In the genomic region with DNA sequence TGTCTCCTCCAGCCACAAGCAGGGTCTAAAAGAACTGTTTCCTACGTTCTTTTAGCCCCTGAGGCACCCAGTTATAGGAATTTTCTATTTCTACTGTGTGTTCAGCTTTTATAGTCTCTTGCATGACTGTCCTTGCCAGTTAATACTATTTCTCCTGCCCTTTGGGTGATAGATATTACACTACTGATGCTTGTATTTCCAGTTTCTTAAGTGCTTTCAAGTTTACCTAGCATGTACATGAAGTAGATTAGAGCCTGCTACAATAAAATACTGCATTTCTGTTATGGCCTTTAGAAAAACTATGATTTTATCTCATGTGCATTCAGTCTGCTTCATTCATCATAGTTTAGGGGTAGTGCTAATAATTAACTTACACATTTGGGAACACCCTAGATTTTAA, we compare ENCODE assay signal across 2 cellular contexts.
TF ChIP-seq lines count a peak whose summit lies in the region.

No MANE protein-coding gene starts in this region.

TF ChIP-seq in IMR-90, 13 proteins besides CTCF, POLR2A, EP300 and RAD21:
- no peak for TF ChIP-seq MXI1 (IDR thresholded peaks at IDR 0.05; ENCODE audit: borderline replicate concordance, low read depth, low read length)

TF ChIP-seq in GM12878, 131 proteins besides CTCF, POLR2A, EP300 and RAD21:
- TF ChIP-seq MEF2A (IDR thresholded peaks at IDR 0.05; ENCODE audit: insufficient read depth, low read depth, low read length) = no peak
- no peak for TF ChIP-seq WRNIP1 (IDR thresholded peaks at IDR 0.05; ENCODE audit: borderline replicate concordance, low read depth, low read length)
- TF ChIP-seq RAD51 (IDR thresholded peaks at IDR 0.05) = no peak
- no peak for TF ChIP-seq IKZF2 (IDR thresholded peaks at IDR 0.05)
- no peak for TF ChIP-seq CHD4 (IDR thresholded peaks at IDR 0.05)
- TF ChIP-seq, protein P1, sequence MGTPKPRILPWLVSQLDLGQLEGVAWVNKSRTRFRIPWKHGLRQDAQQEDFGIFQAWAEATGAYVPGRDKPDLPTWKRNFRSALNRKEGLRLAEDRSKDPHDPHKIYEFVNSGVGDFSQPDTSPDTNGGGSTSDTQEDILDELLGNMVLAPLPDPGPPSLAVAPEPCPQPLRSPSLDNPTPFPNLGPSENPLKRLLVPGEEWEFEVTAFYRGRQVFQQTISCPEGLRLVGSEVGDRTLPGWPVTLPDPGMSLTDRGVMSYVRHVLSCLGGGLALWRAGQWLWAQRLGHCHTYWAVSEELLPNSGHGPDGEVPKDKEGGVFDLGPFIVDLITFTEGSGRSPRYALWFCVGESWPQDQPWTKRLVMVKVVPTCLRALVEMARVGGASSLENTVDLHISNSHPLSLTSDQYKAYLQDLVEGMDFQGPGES (IDR thresholded peaks at IDR 0.05) = no peak
